In genomic region chr4:184940500-184940899, GRCh38 we compare ENCODE assay signal across 21 cellular contexts.
DNase-seq lines count a peak whose midpoint lies in the region; ATAC-seq, FAIRE-seq and TF ChIP-seq lines count a peak whose summit lies in the region.
"Had no signal": no experiment of that assay in that cellular context is flagged by ENCODE, and none has a peak within 500 bp of the region (broad histone marks: within the 10 kb centered on the region; RNA-seq: fewer than 3 reads in every experiment).

No MANE protein-coding gene starts in this region.

- no peak for FAIRE-seq in small intestine (lab: Jason Lieb, UNC)
- FAIRE-seq: G401.6, GM12891, H54 had no signal

- H3K27me3 Mint-ChIP-seq in Caco-2 (ENCODE audit: insufficient read depth, unreplicated experiment) (no peaks in the 10 kb centered on the region), nephron progenitor cell (ENCODE audit: low read depth, poor library complexity) (peaks cover 11% of the 10 kb centered on the region)

- POLR2A ChIA-PET in Caco-2 (lab: Charles Lee): no interaction called here

- H3K27ac ChIP-seq in colonic mucosa (no peak overlapping the region), small intestine (ENCODE audit: low read depth in 1 of 2, low read length in 1 of 2) (no peak overlapping the region), aorta (ENCODE audit: low read depth in 1 of 2, low read length in 2 of 2) (no peak overlapping the region)
- H3K27ac ChIP-seq: BLaER1, HL-60 had no signal

- H3K4me1 ChIP-seq in Caco-2: peaks cover 28% of the 10 kb centered on the region
- no peaks in the 10 kb centered on the region for H3K4me1 ChIP-seq in colonic mucosa
- no peaks in the 10 kb centered on the region for H3K4me1 ChIP-seq in small intestine (ENCODE audit: control insufficient read depth in 2 of 2, insufficient read depth in 1 of 2, low read depth in 1 of 2, low read length in 1 of 2)
- no peaks in the 10 kb centered on the region for H3K4me1 ChIP-seq in aorta (ENCODE audit: control insufficient read depth in 1 of 2, insufficient read depth in 2 of 2, low read length in 2 of 2)

- no TSS peak for BruUV-seq in Caco-2 (replicated peaks; lab: Mats Ljungman, UMichigan)

- H3K4me3 Mint-ChIP-seq in Caco-2 (ENCODE audit: unreplicated experiment): no peak overlapping the region
- no peak overlapping the region for H3K4me3 Mint-ChIP-seq in nephron progenitor cell
- H3K4me3 Mint-ChIP-seq: CD14-positive monocyte; CD4-positive, alpha-beta memory T cell; GM23338 had no signal

- ATAC-seq in aorta (ENCODE audit: low FRiP score): no peak
- ATAC-seq in HG03095 (IDR thresholded peaks at IDR 0.05; ENCODE audit: unreplicated experiment): no peak
- ATAC-seq: GM23338 had no signal

- peaks cover 16% of the 10 kb centered on the region for H3K36me3 Mint-ChIP-seq in Caco-2 (ENCODE audit: insufficient read depth, unreplicated experiment)
- H3K36me3 Mint-ChIP-seq in nephron progenitor cell (ENCODE audit: low read depth): no peaks in the 10 kb centered on the region
- H3K36me3 Mint-ChIP-seq: CD14-positive monocyte; CD4-positive, alpha-beta memory T cell had no signal

- H3K27me3 ChIP-seq in Caco-2 (replicated peaks; ENCODE audit: control insufficient read depth, insufficient read depth, low read length) (no peaks in the 10 kb centered on the region), colonic mucosa (no peaks in the 10 kb centered on the region), small intestine (ENCODE audit: control insufficient read depth in 2 of 2, insufficient read depth in 2 of 2, low read length in 2 of 2) (peaks cover 0 to 2% of the 10 kb centered on the region in 2 donors), aorta (ENCODE audit: control insufficient read depth in 1 of 2, insufficient read depth in 2 of 2, low read length in 1 of 2) (no peaks in the 10 kb centered on the region)
- H3K27me3 ChIP-seq: BLaER1 had no signal

- DNase-seq in Caco-2 (no peak), colonic mucosa (peak; percentile 18), nephron progenitor cell (no peak), small intestine (peak; percentile 10), T-helper 9 cell (no peak), aorta (no peak), glomerular visceral epithelial cell (ENCODE audit: extremely low spot score) (no peak)
- DNase-seq: 8988T; CD4-positive, alpha-beta memory T cell; DMS 273 treated with DMSO at 0.1 percent for 48 hours; DMS53; HCEC 1CT; IMR-90 had no signal

- H3K9me3 Mint-ChIP-seq in Caco-2 (ENCODE audit: unreplicated experiment) (peaks cover 35% of the 10 kb centered on the region), nephron progenitor cell (peaks cover 16% of the 10 kb centered on the region)
- H3K9me3 Mint-ChIP-seq: CD4-positive, alpha-beta memory T cell had no signal

- H3K27ac Mint-ChIP-seq in Caco-2 (ENCODE audit: unreplicated experiment) (peak overlapping the region; percentile 43), nephron progenitor cell (peak overlapping the region; percentile 3)
- H3K27ac Mint-ChIP-seq: CD14-positive monocyte; CD4-positive, alpha-beta memory T cell; GM23338 had no signal

- 49 to 71% (median 57%) methylated on average over 8 of the region's 8 CpGs for WGBS in small intestine, 3 donors
- whole genome bisulfite sequencing in aorta, 2 donors: 85% methylated on average over 8 of the region's 8 CpGs

- peaks cover 28% of the 10 kb centered on the region for H3K4me1 Mint-ChIP-seq in Caco-2 (ENCODE audit: low read depth, unreplicated experiment)
- H3K4me1 Mint-ChIP-seq in nephron progenitor cell: no peaks in the 10 kb centered on the region
- H3K4me1 Mint-ChIP-seq: CD14-positive monocyte; CD4-positive, alpha-beta memory T cell had no signal

- CTCF ChIA-PET in Caco-2 (lab: Charles Lee): no interaction called here

- intact Hi-C loops in Caco-2 (cut with micrococcal nuclease; ENCODE audit: unreplicated experiment): no loop called here
- intact Hi-C loops in colonic mucosa (cut with DNase I): no loop called here
- intact Hi-C loops in aorta (cut with DNase I): no loop called here

- H3K9ac ChIP-seq in colonic mucosa (ENCODE audit: low read depth in 2 of 2, low read length in 2 of 2): no peak overlapping the region
- H3K9ac ChIP-seq: BLaER1 had no signal

- no peak overlapping the region for H3K4me3 ChIP-seq in Caco-2 (ENCODE audit: low read depth, low read length)
- H3K4me3 ChIP-seq in colonic mucosa: no peak overlapping the region
- H3K4me3 ChIP-seq in small intestine (ENCODE audit: low read depth in 1 of 2, low read length in 2 of 2): no peak overlapping the region
- H3K4me3 ChIP-seq in aorta (ENCODE audit: low read length in 2 of 2): no peak overlapping the region
- H3K4me3 ChIP-seq: BLaER1, GM23338 had no signal

- TF ChIP-seq CTCF in Caco-2 (IDR thresholded peaks at IDR 0.05; ENCODE audit: insufficient read depth in 1 of 2, low read depth in 1 of 2, low read length in 1 of 2, severe bottlenecking in 1 of 2, unreplicated experiment in 1 of 2) (no peak), colonic mucosa (IDR thresholded peaks at IDR 0.05) (no peak), nephron progenitor cell (IDR thresholded peaks at IDR 0.05) (no peak)

- H3K9me3 ChIP-seq in Caco-2 (peaks cover 18% of the 10 kb centered on the region), colonic mucosa (no peaks in the 10 kb centered on the region), small intestine (ENCODE audit: control insufficient read depth, low read depth) (no peaks in the 10 kb centered on the region), aorta (ENCODE audit: control insufficient read depth, low read length) (no peaks in the 10 kb centered on the region)
- H3K9me3 ChIP-seq: BLaER1 had no signal

- H3K36me3 ChIP-seq in Caco-2 (ENCODE audit: control insufficient read depth, insufficient read depth, low read length) (no peaks in the 10 kb centered on the region), colonic mucosa (no peaks in the 10 kb centered on the region), small intestine (ENCODE audit: control insufficient read depth in 2 of 2, insufficient read depth in 2 of 2, low read length in 2 of 2) (no peaks in the 10 kb centered on the region), aorta (ENCODE audit: control insufficient read depth in 1 of 2, insufficient read depth in 2 of 2, low read length in 1 of 2) (no peaks in the 10 kb centered on the region)
- H3K36me3 ChIP-seq: BLaER1 had no signal

Comparison
In these comparisons a context has a peak if more than half of its experiments do, and no peak if none do; other contexts are left out.
1. DNase-seq: peak in colonic mucosa (single experiment) and small intestine (single experiment); none in Caco-2 (0 of 2), nephron progenitor cell (single experiment), T-helper 9 cell (single experiment), aorta (0 of 2) and glomerular visceral epithelial cell (single experiment).